ENCODE assay signal across 8 cellular contexts in genomic region chr5:154038241-154038603, GRCh38. TPM values are rescaled to one million over a fixed set of nuclear protein-coding genes. Genes with fewer than 3 reads are reported as not detected.
DNase-seq lines count a peak whose midpoint lies in the region; ATAC-seq, FAIRE-seq and TF ChIP-seq lines count a peak whose summit lies in the region.

No MANE protein-coding gene starts in this region.

- no peak for TF ChIP-seq RAD21 in K562 (CRISPR knock-in tag; conservative IDR thresholded peaks at IDR 0.05 in 1 of 2, IDR thresholded peaks at IDR 0.05 in 1 of 2)

- in situ Hi-C loops in K562 (cut with MboI), result no loop called here

- H3K27me3 ChIP-seq in AG04450 (ENCODE audit: control insufficient read depth, insufficient read depth, low read length), result no peaks in the 10 kb centered on the region
- H3K27me3 ChIP-seq in NT2/D1 (ENCODE audit: insufficient read depth, insufficient read length), result no peaks in the 10 kb centered on the region
- no peaks in the 10 kb centered on the region for H3K27me3 ChIP-seq in K562 (ENCODE audit: control insufficient read depth in 2 of 2, insufficient read depth in 2 of 2, low read length in 2 of 2)

- ATAC-seq in GM18517 (IDR thresholded peaks at IDR 0.05; ENCODE audit: unreplicated experiment) (peak; percentile 58), HG02981 (IDR thresholded peaks at IDR 0.05; ENCODE audit: unreplicated experiment) (peak; percentile 50), K562 (peak; percentile 74)

- TF ChIP-seq CTCF in AG04450 (IDR thresholded peaks at IDR 0.05; ENCODE audit: low read depth, low read length) (no peak), K562 (IDR thresholded peaks at IDR 0.05 in 2 of 3, conservative IDR thresholded peaks at IDR 0.05 in 1 of 3; ENCODE audit: insufficient read depth in 2 of 3, low read depth in 1 of 3, low read length in 3 of 3) (no peak), kidney (IDR thresholded peaks at IDR 0.05; ENCODE audit: borderline replicate concordance, extremely low read depth, insufficient read depth) (no peak)

- H3K79me2 ChIP-seq in K562 (ENCODE audit: control insufficient read depth, insufficient read depth, low read length), result peaks cover 46% of the 10 kb centered on the region

- no peak for TF ChIP-seq EP300 in K562 (IDR thresholded peaks at IDR 0.05; ENCODE audit: low read length)

- DNase-seq in AG04450 (ENCODE audit: low read depth, low spot score) (no peak), NT2/D1 (ENCODE audit: low read depth, low spot score) (no peak), K562 (ENCODE audit: extremely low read depth in 1 of 4, low spot score in 3 of 4) (peak; percentile 60 to 69 (median 68)), kidney (no peak), middle frontal gyrus (ENCODE audit: extremely low spot score, low spot score) (no peak)
- peak; percentile 11 to 15 for DNase-seq in stimulated activated CD4-positive, alpha-beta T cell treated with anti-CD3 and anti-CD28 coated beads, Interleukin-4, amount 100 ng/mL, for 4 hours

- H3K36me3 ChIP-seq in NT2/D1 (ENCODE audit: insufficient read depth, insufficient read length, low read length) (peaks cover 7% of the 10 kb centered on the region), K562 (ENCODE audit: control insufficient read depth, insufficient read depth, low read length) (0 out of 3 replicates have a peak, but pooled peaks cover 4% of the 10 kb centered on the region), kidney (ENCODE audit: control insufficient read depth in 1 of 2, insufficient read depth in 2 of 2, low read length in 2 of 2) (no peaks in the 10 kb centered on the region)

- FAIRE-seq in K562 (lab: Jason Lieb, UNC) (no peak), kidney (lab: Jason Lieb, UNC) (no peak)

- intact Hi-C loops in K562 (cut with micrococcal nuclease) (loop anchor here (2.0 kb wide), 1 partner anchor 53 kb away; no protein-coding TSS in a partner anchor), kidney (cut with DNase I) (no loop called here)

- no peaks in the 10 kb centered on the region for H4K20me1 ChIP-seq in K562 (replicated peaks; ENCODE audit: control insufficient read depth, insufficient read depth, low read length)

- no peak for TF ChIP-seq POLR2A in K562 (conservative IDR thresholded peaks at IDR 0.05)

- H2AFZ ChIP-seq in K562 (ENCODE audit: low read depth, low read length), result peak overlapping the region; percentile 99

- peak overlapping the region; percentile 94 for H3K9ac ChIP-seq in NT2/D1 (ENCODE audit: insufficient read length, low read depth)
- H3K9ac ChIP-seq in K562 (ENCODE audit: insufficient read depth in 1 of 2, low read depth in 2 of 2, low read length in 2 of 2), result peak overlapping the region; percentile 88 to 98
- peak overlapping the region; percentile 93 to 96 for H3K9ac ChIP-seq in kidney (ENCODE audit: low read length in 2 of 2)

- no peaks in the 10 kb centered on the region for H3K9me3 ChIP-seq in AG04450 (ENCODE audit: control insufficient read depth, insufficient read depth, low read length)
- H3K9me3 ChIP-seq in NT2/D1 (ENCODE audit: insufficient read depth, low read length), result no peaks in the 10 kb centered on the region
- H3K9me3 ChIP-seq in K562 (replicated peaks; ENCODE audit: control insufficient read depth, insufficient read depth, low read depth, low read length), result no peaks in the 10 kb centered on the region
- H3K9me3 ChIP-seq in kidney (ENCODE audit: control insufficient read depth in 1 of 2, low read length in 2 of 2), result no peaks in the 10 kb centered on the region

- CTCF ChIA-PET in AG04450 (lab: Charles Lee), result interaction anchor here (1.1 to 2.2 kb wide), 4 partner anchors 10 to 602 kb away, joined by 3 to 6 read pairs (median 4); no protein-coding TSS in a partner anchor
- CTCF ChIA-PET in K562 (lab: Yijun Ruan, JAX; ENCODE audit: low intra/inter-chr PET ratio), result interaction anchor here (0.7 kb wide), 1 partner anchor 604 kb away, joined by 3 read pairs; no protein-coding TSS in a partner anchor

- POLR2A ChIA-PET in AG04450 (lab: Yijun Ruan, JAX) (interaction anchor here (0.9 to 1.5 kb wide), 6 partner anchors 11 to 822 kb away, joined by 3 to 10 read pairs (median 4); partner anchors contain the start of gene GALNT10), K562 (lab: Yijun Ruan, JAX) (interaction anchor here (0.7 to 1.7 kb wide), 14 partner anchors 9 to 722 kb away, joined by 3 to 16 read pairs (median 4); no protein-coding TSS in a partner anchor)

- TSS peak; percentile 82 for BruUV-seq in K562 (replicated peaks; lab: Mats Ljungman, UMichigan)

- H3K27ac ChIP-seq in AG04450 (ENCODE audit: low read depth, low read length) (peak overlapping the region; percentile 81), K562 (ENCODE audit: extremely low read depth, low read depth, low read length) (peak overlapping the region; percentile 88), kidney (ENCODE audit: low read depth in 2 of 2, low read length in 2 of 2) (peak overlapping the region; percentile 79 to 88)

- peak overlapping the region; percentile 97 for H3K4me2 ChIP-seq in K562 (ENCODE audit: insufficient read depth, low read length)

- WGBS in K562 (ENCODE audit: insufficient coverage, low coverage, missing lambda C conversion rate), result under 1% methylated on average over 13 of the region's 13 CpGs

- peak overlapping the region; percentile 93 for H3K4me3 ChIP-seq in AG04450 (ENCODE audit: low read depth, low read length)
- peak overlapping the region; percentile 94 for H3K4me3 ChIP-seq in NT2/D1 (ENCODE audit: insufficient read length, low read depth)
- H3K4me3 ChIP-seq in K562, result peak overlapping the region; percentile 87
- H3K4me3 ChIP-seq in kidney (ENCODE audit: low read length in 2 of 2), result peak overlapping the region; percentile 97 to 99

- H3K4me1 ChIP-seq in NT2/D1 (ENCODE audit: insufficient read depth, insufficient read length) (no peaks in the 10 kb centered on the region), K562 (replicated peaks in 1 of 2; ENCODE audit: control insufficient read depth in 2 of 2, insufficient read depth in 2 of 2, low read length in 2 of 2) (0 out of 5 replicates have a peak, but pooled peaks cover 0 to 4% of the 10 kb centered on the region in 2 experiments), kidney (ENCODE audit: control insufficient read depth in 1 of 2, insufficient read depth in 1 of 2, low read depth in 1 of 2, low read length in 2 of 2) (peaks cover 5 to 8% of the 10 kb centered on the region in 2 donors)

- H3K9me1 ChIP-seq in K562 (ENCODE audit: control insufficient read depth, insufficient read depth, low read length), result no peaks in the 10 kb centered on the region

TF ChIP-seq in K562, 482 proteins besides CTCF, POLR2A, EP300 and RAD21 (continues in another document):
- TF ChIP-seq SIN3A (IDR thresholded peaks at IDR 0.05; ENCODE audit: borderline replicate concordance in 2 of 2, control insufficient read depth in 1 of 2, low read depth in 2 of 2, low read length in 2 of 2) (peak in 1 of 2 experiments; percentile 62; a peak in 2 of 4 replicates), RHOXF2B (CRISPR knock-in tag; conservative IDR thresholded peaks at IDR 0.05) (no peak), MXI1 (IDR thresholded peaks at IDR 0.05; ENCODE audit: low read depth, low read length) (no peak), MEIS2 (IDR thresholded peaks at IDR 0.05; ENCODE audit: partially characterized antibody) (peak; percentile 68)

RNA-seq across cellular contexts. Expression of gene FAM114A2, which starts 0.5 kb away (rescaled TPM):
- polyA plus RNA-seq in AG04450 (2011; rRNA removed), result 19.4 and 23.8 TPM in 2 replicates
- polyA minus RNA-seq in AG04450 (2011; rRNA and poly(A)+ RNA removed), result 27.5 and 29.6 TPM in 2 replicates
- total RNA-seq in K562 (2011; cell fraction: chromatin; rRNA removed; ENCODE audit: low replicate concordance), result 16.8 and 45.5 TPM in 2 replicates
- total RNA-seq in K562 (2011; cell fraction: nucleolus; rRNA removed), result 10.3 and 12.8 TPM in 2 replicates
- 31.2 and 39.0 TPM in 2 replicates for total RNA-seq in K562 (2011; cell fraction: nucleoplasm; rRNA removed)
- total RNA-seq in K562 (2014; rRNA removed), result 17.5 and 18.2 TPM in 2 replicates
- total RNA-seq in K562 (2014; rRNA removed; fragmentation: Illumina TruSeq; extraction: Trizol), result 28.1 and 32.4 TPM in 2 replicates
- 20.9 and 21.2 TPM in 2 replicates for total RNA-seq in K562 (2015; rRNA removed; fragmentation: Illumina TruSeq; extraction: Trizol)
- 18.7 and 22.1 TPM in 2 replicates for total RNA-seq in K562 (2021)
- 16.6 and 27.5 TPM in 2 replicates for polyA plus RNA-seq in K562 (2011; rRNA removed)
- 7.5 and 8.8 TPM in 2 replicates for polyA plus RNA-seq in K562 (2011; cell fraction: cytosol; rRNA removed)
- 13.9 and 15.8 TPM in 2 replicates for polyA plus RNA-seq in K562 (2011; cell fraction: nucleus; rRNA removed)
- 18.8 and 19.7 TPM in 2 replicates for polyA plus RNA-seq in K562 (2012)
- polyA plus RNA-seq in K562 (2014; fragmentation: Illumina TruSeq; extraction: Trizol), result 22.9 and 27.0 TPM in 2 replicates
- 10 to 100 TPM; 14.4 to 25.5 TPM for polyA plus RNA-seq in K562 (2014; fragmentation: Nextera tagmentation; extraction: Ambion mirVana)
- 17.3 and 20.6 TPM in 2 replicates for polyA plus RNA-seq in K562 (2014; rRNA removed)
- 35.2 and 38.1 TPM in 2 replicates for polyA minus RNA-seq in K562 (2011; rRNA and poly(A)+ RNA removed)
- polyA minus RNA-seq in K562 (2011; cell fraction: cytosol; rRNA and poly(A)+ RNA removed), result 16.1 and 17.1 TPM in 2 replicates
- polyA minus RNA-seq in K562 (2011; cell fraction: nucleus; rRNA and poly(A)+ RNA removed), result 11.4 and 24.8 TPM in 2 replicates
- total RNA-seq in kidney, result 36.2 TPM
- 12.9 TPM for polyA plus RNA-seq in kidney (ENCODE audit: insufficient read depth, low read depth, low replicate concordance)

RNA-seq across cellular contexts. Expression of gene MFAP3, which starts 0.5 kb away (rescaled TPM):
- polyA plus RNA-seq in AG04450 (2011; rRNA removed) (35.7 and 44.8 TPM in 2 replicates), K562 (2011; rRNA removed) (26.9 and 38.1 TPM in 2 replicates), K562 (2014; fragmentation: Illumina TruSeq; extraction: Trizol) (23.3 and 28.0 TPM in 2 replicates), K562 (2014; fragmentation: Nextera tagmentation; extraction: Ambion mirVana) (10 to 100 TPM in 1 of 2 experiments, 1 to 10 TPM in 1; 9.5 to 11.0 TPM), K562 (2014; rRNA removed) (14.2 and 18.6 TPM in 2 replicates), kidney (ENCODE audit: insufficient read depth, low read depth, low replicate concordance) (3.1 TPM)
- polyA minus RNA-seq in AG04450 (2011; rRNA and poly(A)+ RNA removed), result 42.2 and 56.5 TPM in 2 replicates
- total RNA-seq in K562 (2011; cell fraction: chromatin; rRNA removed; ENCODE audit: low replicate concordance), result 47.4 and 61.0 TPM in 2 replicates
- 32.5 and 34.3 TPM in 2 replicates for total RNA-seq in K562 (2011; cell fraction: nucleolus; rRNA removed)
- 49.2 and 51.2 TPM in 2 replicates for total RNA-seq in K562 (2011; cell fraction: nucleoplasm; rRNA removed)
- total RNA-seq in K562 (2014; rRNA removed) (12.5 and 18.9 TPM in 2 replicates), K562 (2014; rRNA removed; fragmentation: Illumina TruSeq; extraction: Trizol) (34.6 and 42.7 TPM in 2 replicates), K562 (2015; rRNA removed; fragmentation: Illumina TruSeq; extraction: Trizol) (33.2 and 39.1 TPM in 2 replicates), K562 (2021) (17.3 and 20.7 TPM in 2 replicates), kidney (36.4 TPM)
- polyA plus RNA-seq in K562 (2011; cell fraction: cytosol; rRNA removed), result 13.5 and 15.3 TPM in 2 replicates
- 14.0 and 17.4 TPM in 2 replicates for polyA plus RNA-seq in K562 (2011; cell fraction: nucleus; rRNA removed)
- 10.3 and 14.0 TPM in 2 replicates for polyA plus RNA-seq in K562 (2012)
- polyA minus RNA-seq in K562 (2011; rRNA and poly(A)+ RNA removed), result 76.2 and 91.3 TPM in 2 replicates
- 15.8 and 32.4 TPM in 2 replicates for polyA minus RNA-seq in K562 (2011; cell fraction: cytosol; rRNA and poly(A)+ RNA removed)
- polyA minus RNA-seq in K562 (2011; cell fraction: nucleus; rRNA and poly(A)+ RNA removed), result 29.1 and 50.2 TPM in 2 replicates

Comparison
In these comparisons a context has a peak if more than half of its experiments do, and no peak if none do; other contexts are left out.
1. DNase-seq: peak in K562 (4 of 4) and stimulated activated CD4-positive, alpha-beta T cell treated with anti-CD3 and anti-CD28 coated beads, Interleukin-4, amount 100 ng/mL, for 4 hours (2 of 2); none in AG04450 (single experiment), NT2/D1 (single experiment), kidney (single experiment) and middle frontal gyrus (single experiment).
2. Peak in every context shown above with its lines, with median percentiles within 50 percentile points of each other: H3K27ac ChIP-seq, H3K4me3 ChIP-seq, ATAC-seq and H3K9ac ChIP-seq.